1 cellular context compared by ENCODE assay signal in genomic region chr15:50860824-50861223, GRCh38.
A peak's percentile ranks its signal among the peaks of the same experiment; 100 is the strongest.
TF ChIP-seq lines count a peak whose summit lies in the region.

No MANE protein-coding gene starts in this region.

TF ChIP-seq in K562, 482 proteins besides CTCF, POLR2A, EP300 and RAD21 (continued from another document and continues in another):
- no peak for TF ChIP-seq STAT6 (CRISPR knock-in tag; IDR thresholded peaks at IDR 0.05)
- TF ChIP-seq MEIS2 (IDR thresholded peaks at IDR 0.05; ENCODE audit: partially characterized antibody): peak; percentile 74
- TF ChIP-seq DIDO1 (tag; IDR thresholded peaks at IDR 0.05; ENCODE audit: low read depth): no peak
- no peak for TF ChIP-seq GABPB1 (CRISPR knock-in tag; IDR thresholded peaks at IDR 0.05)
- TF ChIP-seq XRCC4 (IDR thresholded peaks at IDR 0.05; ENCODE audit: extremely low read depth, insufficient read depth, insufficient read length): no peak
- TF ChIP-seq PHF21A (IDR thresholded peaks at IDR 0.05; ENCODE audit: borderline replicate concordance, low read depth): no peak
- no peak for TF ChIP-seq STAT5A (IDR thresholded peaks at IDR 0.05; ENCODE audit: borderline replicate concordance, low read length)
- no peak for TF ChIP-seq VEZF1 (CRISPR knock-in tag; IDR thresholded peaks at IDR 0.05)
- no peak for TF ChIP-seq E2F6 (IDR thresholded peaks at IDR 0.05; ENCODE audit: borderline replicate concordance in 1 of 2, extremely low read depth in 1 of 2, insufficient read depth in 1 of 2, insufficient read length in 1 of 2, low read depth in 1 of 2, low read length in 1 of 2, poor library complexity in 1 of 2, severe bottlenecking in 1 of 2)
- no peak for TF ChIP-seq FOSL1 (tag; conservative IDR thresholded peaks at IDR 0.05)
- TF ChIP-seq ZNF311 (CRISPR knock-in tag; IDR thresholded peaks at IDR 0.05): no peak
- TF ChIP-seq ARID1B (IDR thresholded peaks at IDR 0.05): peak; percentile 26; the same call in 1 of the 2 replicates
- no peak for TF ChIP-seq PRPF4 (IDR thresholded peaks at IDR 0.05; ENCODE audit: insufficient read depth, low read depth, low read length, poor library complexity, severe bottlenecking)
- no peak for TF ChIP-seq L3MBTL2 (IDR thresholded peaks at IDR 0.05)
- TF ChIP-seq CLOCK (CRISPR knock-in tag; IDR thresholded peaks at IDR 0.05; ENCODE audit: borderline replicate concordance): no peak
- TF ChIP-seq ZNF184 (CRISPR knock-in tag; IDR thresholded peaks at IDR 0.05): no peak
- no peak for TF ChIP-seq ZNF134 (CRISPR knock-in tag; conservative IDR thresholded peaks at IDR 0.05)
- 0 out of 2 replicates have a peak, but pooled peaks have one; percentile 46 for TF ChIP-seq EHMT2 (IDR thresholded peaks at IDR 0.05)
- TF ChIP-seq PBX2 (CRISPR knock-in tag; IDR thresholded peaks at IDR 0.05; ENCODE audit: low read depth): no peak
- peak; percentile 41; the same call in 1 of the 2 replicates for TF ChIP-seq PBX2 (tag; conservative IDR thresholded peaks at IDR 0.05; ENCODE audit: low read depth)
- TF ChIP-seq ZC3H4 (CRISPR knock-in tag; IDR thresholded peaks at IDR 0.05; ENCODE audit: borderline replicate concordance): no peak
- TF ChIP-seq FIP1L1 (IDR thresholded peaks at IDR 0.05; ENCODE audit: low read depth, low read length, poor library complexity, severe bottlenecking): no peak
- no peak for TF ChIP-seq CREM (IDR thresholded peaks at IDR 0.05; ENCODE audit: low read depth)
- TF ChIP-seq SNRNP70 (optimal IDR thresholded peaks at IDR 0.05; ENCODE audit: low read depth, low read length): no peak
- TF ChIP-seq ETV1 (tag; conservative IDR thresholded peaks at IDR 0.05; ENCODE audit: low read depth): no peak
- TF ChIP-seq AFF4 (CRISPR knock-in tag; IDR thresholded peaks at IDR 0.05): no peak
- TF ChIP-seq NFRKB (IDR thresholded peaks at IDR 0.05; ENCODE audit: low read depth): no peak
- TF ChIP-seq E2F4 (CRISPR knock-in tag; IDR thresholded peaks at IDR 0.05; ENCODE audit: low read depth): no peak
- no peak for TF ChIP-seq ZNF318 (IDR thresholded peaks at IDR 0.05; ENCODE audit: borderline replicate concordance in 1 of 2, low read depth in 1 of 2)
- no peak for TF ChIP-seq SMARCA5 (IDR thresholded peaks at IDR 0.05)
- TF ChIP-seq CBFA2T3 (IDR thresholded peaks at IDR 0.05): 0 out of 2 replicates have a peak, but pooled peaks have one; percentile 6
- no peak for TF ChIP-seq CBX8 (IDR thresholded peaks at IDR 0.05; ENCODE audit: borderline replicate concordance, extremely low read depth, low read depth, low read length, poor library complexity, severe bottlenecking)
